24 cellular contexts compared by ENCODE assay signal in the genomic region with DNA sequence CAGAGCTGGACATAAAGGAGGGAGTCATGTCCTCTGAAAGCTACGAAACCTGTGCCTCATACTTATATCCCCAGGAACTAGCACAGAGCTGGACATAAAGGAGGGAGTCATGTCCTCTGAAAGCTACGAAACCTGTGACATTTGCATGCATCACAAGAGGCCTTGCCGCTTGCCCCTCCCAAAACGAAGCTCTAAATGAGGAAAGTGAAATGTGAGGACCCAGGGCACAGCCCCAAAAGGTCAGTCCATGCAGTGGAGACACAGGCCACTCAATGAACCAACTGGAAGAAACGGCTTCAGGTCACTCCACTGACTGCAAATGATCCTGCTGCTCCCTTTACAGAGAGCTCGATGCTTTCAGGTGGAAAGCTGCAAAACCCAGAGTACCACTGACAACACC. TPM values are rescaled to one million over a fixed set of nuclear protein-coding genes. Genes with fewer than 3 reads are reported as not detected.
DNase-seq lines count a peak whose midpoint lies in the region; ATAC-seq and TF ChIP-seq lines count a peak whose summit lies in the region.
"Had no signal": no experiment of that assay in that cellular context is flagged by ENCODE, and none has a peak within 500 bp of the region (broad histone marks: within the 10 kb centered on the region; RNA-seq: fewer than 3 reads in every experiment).

No MANE protein-coding gene starts in this region.

- peaks cover 2 to 92% of the 10 kb centered on the region in 2 donors for H3K36me3 ChIP-seq in psoas muscle (ENCODE audit: insufficient read depth in 1 of 2, low read depth in 1 of 2)

- no peaks in the 10 kb centered on the region for H3K9me3 ChIP-seq in T-helper 17 cell (ENCODE audit: control insufficient read depth, low read length, poor library complexity, severe bottlenecking)
- H3K9me3 ChIP-seq in psoas muscle: no peaks in the 10 kb centered on the region
- H3K9me3 ChIP-seq: BE2C, BLaER1 had no signal

- no peaks in the 10 kb centered on the region for H3K4me1 Mint-ChIP-seq in T-helper 17 cell
- H3K4me1 Mint-ChIP-seq in effector memory CD8-positive, alpha-beta T cell (ENCODE audit: low read depth in 2 of 2): no peaks in the 10 kb centered on the region
- no peaks in the 10 kb centered on the region for H3K4me1 Mint-ChIP-seq in activated T-helper 2 cell treated with anti-CD3 and anti-CD28 coated beads, Interferon-gamma antibody, Interleukin-2, Interleukin-4, amounts not matched to agents 10 μg/mL and 5 μg/mL and 100 μg/mL, durations not matched to agents 14 hours and 24 hours and 36 hours (ENCODE audit: low read depth)
- H3K4me1 Mint-ChIP-seq: CD14-positive monocyte; CD4-positive, alpha-beta memory T cell; CD4-positive, CD25-positive, alpha-beta regulatory T cell; CD8-positive, alpha-beta memory T cell had no signal

- TF ChIP-seq CTCF in psoas muscle (IDR thresholded peaks at IDR 0.05): no peak

- 27 to 52% (median 32%) methylated on average over 6 of the region's 6 CpGs for WGBS in psoas muscle, 3 donors

- H3K27ac ChIP-seq in psoas muscle: peak overlapping the region; percentile 41
- H3K27ac ChIP-seq: BLaER1 had no signal

- no peaks in the 10 kb centered on the region for H3K27me3 Mint-ChIP-seq in T-helper 17 cell
- H3K27me3 Mint-ChIP-seq in effector memory CD8-positive, alpha-beta T cell: no peaks in the 10 kb centered on the region
- no peaks in the 10 kb centered on the region for H3K27me3 Mint-ChIP-seq in activated T-helper 2 cell treated with anti-CD3 and anti-CD28 coated beads, Interferon-gamma antibody, Interleukin-2, Interleukin-4, amounts not matched to agents 10 μg/mL and 5 μg/mL and 100 μg/mL, durations not matched to agents 14 hours and 24 hours and 36 hours (ENCODE audit: low read depth)
- H3K27me3 Mint-ChIP-seq: CD4-positive, alpha-beta memory T cell; CD4-positive, CD25-positive, alpha-beta regulatory T cell; CD8-positive, alpha-beta memory T cell had no signal

- H3K4me1 ChIP-seq in psoas muscle: peaks cover 14% of the 10 kb centered on the region
- H3K4me1 ChIP-seq: BE2C, BLaER1 had no signal

- H3K4me3 ChIP-seq in psoas muscle: no peak overlapping the region
- H3K4me3 ChIP-seq: BLaER1, GM12878 had no signal

- peaks cover 3% of the 10 kb centered on the region for H3K36me3 Mint-ChIP-seq in T-helper 17 cell (ENCODE audit: low read depth)
- H3K36me3 Mint-ChIP-seq in effector memory CD8-positive, alpha-beta T cell (ENCODE audit: insufficient read depth): peaks cover 54% of the 10 kb centered on the region
- peaks cover 4% of the 10 kb centered on the region for H3K36me3 Mint-ChIP-seq in activated T-helper 2 cell treated with anti-CD3 and anti-CD28 coated beads, Interferon-gamma antibody, Interleukin-2, Interleukin-4, amounts not matched to agents 10 μg/mL and 5 μg/mL and 100 μg/mL, durations not matched to agents 14 hours and 24 hours and 36 hours (ENCODE audit: low read depth)

- ATAC-seq in T-helper 17 cell (no peak), psoas muscle (peak; percentile 62 to 97 (median 89)), GM18870 (IDR thresholded peaks at IDR 0.05; ENCODE audit: unreplicated experiment) (no peak), HG03565 (IDR thresholded peaks at IDR 0.05; ENCODE audit: unreplicated experiment) (no peak)
- ATAC-seq in effector memory CD8-positive, alpha-beta T cell (replicated peaks): no peak
- ATAC-seq: GM12878 had no signal

- no peak overlapping the region for H3K4me3 Mint-ChIP-seq in T-helper 17 cell
- no peak overlapping the region for H3K4me3 Mint-ChIP-seq in effector memory CD8-positive, alpha-beta T cell
- H3K4me3 Mint-ChIP-seq in activated T-helper 2 cell treated with anti-CD3 and anti-CD28 coated beads, Interferon-gamma antibody, Interleukin-2, Interleukin-4, amounts not matched to agents 10 μg/mL and 5 μg/mL and 100 μg/mL, durations not matched to agents 14 hours and 24 hours and 36 hours (ENCODE audit: low read depth): no peak overlapping the region
- H3K4me3 Mint-ChIP-seq: CD14-positive monocyte; CD4-positive, alpha-beta memory T cell; CD4-positive, CD25-positive, alpha-beta regulatory T cell; CD8-positive, alpha-beta memory T cell had no signal

- no peaks in the 10 kb centered on the region for H3K27me3 ChIP-seq in psoas muscle (ENCODE audit: insufficient read depth in 3 of 3, low read length in 2 of 3)
- H3K27me3 ChIP-seq: BE2C, BLaER1 had no signal

- H3K27ac Mint-ChIP-seq in T-helper 17 cell: peak overlapping the region; percentile 51
- H3K27ac Mint-ChIP-seq in effector memory CD8-positive, alpha-beta T cell: peak overlapping the region; percentile 13 to 64
- no peak overlapping the region for H3K27ac Mint-ChIP-seq in activated T-helper 2 cell treated with anti-CD3 and anti-CD28 coated beads, Interferon-gamma antibody, Interleukin-2, Interleukin-4, amounts not matched to agents 10 μg/mL and 5 μg/mL and 100 μg/mL, durations not matched to agents 14 hours and 24 hours and 36 hours
- H3K27ac Mint-ChIP-seq: CD4-positive, alpha-beta memory T cell; CD8-positive, alpha-beta memory T cell had no signal

- DNase-seq in T-helper 17 cell (no peak), psoas muscle (peak in 1 of 2 donors; percentile 73)
- DNase-seq in effector memory CD8-positive, alpha-beta T cell: no peak
- DNase-seq in activated T-helper 2 cell treated with anti-CD3 and anti-CD28 coated beads, Interferon-gamma antibody, Interleukin-2, Interleukin-4, amounts not matched to agents 10 μg/mL and 5 μg/mL and 100 μg/mL, durations not matched to agents 14 hours and 24 hours and 36 hours (ENCODE audit: low spot score): no peak
- DNase-seq: 8988T; ACHN; BE2C; C1 segment of cervical spinal cord; CD4-positive, alpha-beta memory T cell; CD4-positive, CD25-positive, alpha-beta regulatory T cell; CD8-positive, alpha-beta memory T cell; COR-L47; DMS 273 treated with DMSO at 0.1 percent for 48 hours; DMS153; DMS53; DMS79; DND-41; EL; GDM1 had no signal

- intact Hi-C loops in psoas muscle (cut with DNase I): no loop called here
- intact Hi-C loops in activated T-helper 2 cell treated with anti-CD3 and anti-CD28 coated beads, Interferon-gamma antibody, Interleukin-2, Interleukin-4, amounts not matched to agents 10 μg/mL and 5 μg/mL and 100 μg/mL, durations not matched to agents 14 hours and 24 hours and 36 hours (cut with micrococcal nuclease): no loop called here

- no peaks in the 10 kb centered on the region for H3K9me3 Mint-ChIP-seq in effector memory CD8-positive, alpha-beta T cell
- H3K9me3 Mint-ChIP-seq in activated T-helper 2 cell treated with anti-CD3 and anti-CD28 coated beads, Interferon-gamma antibody, Interleukin-2, Interleukin-4, amounts not matched to agents 10 μg/mL and 5 μg/mL and 100 μg/mL, durations not matched to agents 14 hours and 24 hours and 36 hours: no peaks in the 10 kb centered on the region
- H3K9me3 Mint-ChIP-seq: CD14-positive monocyte; CD4-positive, alpha-beta memory T cell; CD4-positive, CD25-positive, alpha-beta regulatory T cell; CD8-positive, alpha-beta memory T cell had no signal

RNA-seq across cellular contexts. Expression of a gene that starts 38.3 kb away (rescaled TPM):
- 10 to 100 TPM; 16.9 to 17.1 TPM for total RNA-seq in T-helper 17 cell
- 1 to 10 TPM; 6.7 to 9.6 (median 9.4) TPM for total RNA-seq in psoas muscle
- polyA plus RNA-seq in psoas muscle: 10 to 100 TPM in 2 of 3 donors, 1 to 10 TPM in 1; 7.6 to 14.7 (median 10.5) TPM
- 23.8 and 24.2 TPM in 2 replicates for total RNA-seq in activated T-helper 2 cell treated with anti-CD3 and anti-CD28 coated beads, Interferon-gamma antibody, Interleukin-2, Interleukin-4, amounts not matched to agents 10 μg/mL and 5 μg/mL and 100 μg/mL, durations not matched to agents 14 hours and 24 hours and 36 hours

Comparison
In these comparisons a context has a peak if more than half of its experiments do, and no peak if none do; other contexts are left out.
1. ATAC-seq: peak in psoas muscle (4 of 4); none in T-helper 17 cell (single experiment), effector memory CD8-positive, alpha-beta T cell (single experiment), GM18870 (single experiment) and HG03565 (single experiment).